41 cellular contexts compared by ENCODE assay signal in genomic region chr1:51958824-51959223, GRCh38. TPM values are rescaled to one million over a fixed set of nuclear protein-coding genes. Genes with fewer than 3 reads are reported as not detected.
"Had no signal": no experiment of that assay in that cellular context is flagged by ENCODE, and none has a peak within 500 bp of the region (broad histone marks: within the 10 kb centered on the region; RNA-seq: fewer than 3 reads in every experiment).

No MANE protein-coding gene starts in this region.

- H3K4me1 ChIP-seq: adrenal gland, ascending aorta, body of pancreas, breast epithelium had no signal

- H3K4me1 Mint-ChIP-seq: activated naive CD4-positive, alpha-beta T cell treated with anti-CD3 and anti-CD28 coated beads, Interleukin-2, amount 50 U/mL, for 24 hours; activated naive CD8-positive, alpha-beta T cell treated with anti-CD3 and anti-CD28 coated beads for 36 hours; activated T-helper 17 cell treated with anti-CD3 and anti-CD28 coated beads, Interleukin-2, amount 50 U/mL, for 72 hours; central memory CD8-positive, alpha-beta T cell had no signal

- H3K36me3 ChIP-seq: adrenal gland, ascending aorta, brain microvascular endothelial cell, breast epithelium, cardiac muscle cell had no signal

- DNase-seq: activated effector memory CD4-positive, alpha-beta T cell treated with anti-CD3 and anti-CD28 coated beads, Interleukin-2, amount 50 U/mL, for 16 hours; activated effector memory CD4-positive, alpha-beta T cell treated with Interleukin-2 at 50 U/mL for 16 hours; activated gamma-delta T cell; activated gamma-delta T cell treated with Interleukin-2 at 50 U/mL for 16 hours; activated naive CD4-positive, alpha-beta T cell; activated naive CD4-positive, alpha-beta T cell treated with anti-CD3 and anti-CD28 coated beads for 36 hours; activated naive CD4-positive, alpha-beta T cell treated with anti-CD3 and anti-CD28 coated beads, Interleukin-2, amount 10 ng/mL, durations not matched to agents 7 days and 5 days; activated naive CD4-positive, alpha-beta T cell treated with anti-CD3 and anti-CD28 coated beads, Interleukin-2, amount 50 U/mL, for 16 hours; activated naive CD4-positive, alpha-beta T cell treated with Interleukin-2 at 50 U/mL for 16 hours; activated naive CD8-positive, alpha-beta T cell treated with anti-CD3 and anti-CD28 coated beads for 36 hours; activated naive CD8-positive, alpha-beta T cell treated with anti-CD3 and anti-CD28 coated beads, Interleukin-2, amount 10 ng/mL, durations not matched to agents 7 days and 5 days; activated naive CD8-positive, alpha-beta T cell treated with anti-CD3 and anti-CD28 coated beads, Interleukin-2, amount 50 U/mL, for 24 hours; activated T-cell treated with anti-CD3 and anti-CD28 coated beads, Interleukin-2, amount 50 U/mL, for 1 hour; activated T-cell treated with anti-CD3 and anti-CD28 coated beads, Interleukin-2, amount 50 U/mL, for 24 hours; activated T-cell treated with anti-CD3 and anti-CD28 coated beads, Interleukin-2, amount 50 U/mL, for 4 hours; activated T-cell treated with anti-CD3 and anti-CD28 coated beads, Interleukin-2, amount 50 U/mL, for 48 hours; activated T-cell treated with anti-CD3 and anti-CD28 coated beads, Interleukin-2, amount 50 U/mL, for 72 hours; adrenal gland; amniotic stem cell; amygdala; anterior cingulate cortex; aorta; body of pancreas; brain microvascular endothelial cell; caudate nucleus; central memory CD4-positive, alpha-beta T cell; cerebellar nuclear complex had no signal

- H3K27ac ChIP-seq: adrenal gland, ascending aorta, body of pancreas, brain microvascular endothelial cell, breast epithelium, cardiac muscle cell had no signal

- H3K27me3 Mint-ChIP-seq: activated naive CD8-positive, alpha-beta T cell treated with anti-CD3 and anti-CD28 coated beads for 36 hours had no signal

- H3K27ac Mint-ChIP-seq: activated naive CD4-positive, alpha-beta T cell treated with anti-CD3 and anti-CD28 coated beads for 36 hours; activated naive CD4-positive, alpha-beta T cell treated with anti-CD3 and anti-CD28 coated beads, Interleukin-2, amount 10 ng/mL, durations not matched to agents 7 days and 5 days; activated naive CD4-positive, alpha-beta T cell treated with anti-CD3 and anti-CD28 coated beads, Interleukin-2, amount 50 U/mL, for 24 hours; activated naive CD4-positive, alpha-beta T cell treated with anti-CD3 and anti-CD28 coated beads, Interleukin-2, amount 50 U/mL, for 72 hours; activated naive CD8-positive, alpha-beta T cell; activated naive CD8-positive, alpha-beta T cell treated with anti-CD3 and anti-CD28 coated beads for 36 hours; activated naive CD8-positive, alpha-beta T cell treated with anti-CD3 and anti-CD28 coated beads, Interleukin-2, amount 10 ng/mL, durations not matched to agents 7 days and 5 days; activated naive CD8-positive, alpha-beta T cell treated with anti-CD3 and anti-CD28 coated beads, Interleukin-2, amount 50 U/mL, for 24 hours; activated T-cell treated with anti-CD3 and anti-CD28 coated beads, Interleukin-2, amount 50 U/mL, for 24 hours; activated T-cell treated with anti-CD3 and anti-CD28 coated beads, Interleukin-2, amount 50 U/mL, for 72 hours; activated T-helper 1 cell treated with anti-CD3 and anti-CD28 coated beads, Interleukin-12 subunit alpha, Interleukin-12 subunit beta, Interleukin-2, Interleukin-4 antibody, amounts not matched to agents 30 ng/mL and 10 ng/mL and 1 ng/mL, durations not matched to agents 14 hours and 24 hours and 36 hours; activated T-helper 17 cell treated with anti-CD3 and anti-CD28 coated beads, Interleukin-2, amount 50 U/mL, for 72 hours; activated T-helper 2 cell treated with anti-CD3 and anti-CD28 coated beads, Interferon-gamma antibody, Interleukin-2, Interleukin-4, amounts not matched to agents 10 μg/mL and 5 μg/mL and 100 μg/mL, durations not matched to agents 14 hours and 24 hours and 36 hours; brain had no signal

- H3K36me3 Mint-ChIP-seq: activated naive CD4-positive, alpha-beta T cell treated with anti-CD3 and anti-CD28 coated beads, Interleukin-2, amount 10 ng/mL, durations not matched to agents 7 days and 5 days; activated naive CD4-positive, alpha-beta T cell treated with anti-CD3 and anti-CD28 coated beads, Interleukin-2, amount 50 U/mL, for 24 hours; activated naive CD4-positive, alpha-beta T cell treated with anti-CD3 and anti-CD28 coated beads, Interleukin-2, amount 50 U/mL, for 72 hours; activated naive CD8-positive, alpha-beta T cell; activated naive CD8-positive, alpha-beta T cell treated with anti-CD3 and anti-CD28 coated beads for 36 hours; activated naive CD8-positive, alpha-beta T cell treated with anti-CD3 and anti-CD28 coated beads, Interleukin-2, amount 10 ng/mL, durations not matched to agents 7 days and 5 days; brain had no signal

- FAIRE-seq: astrocyte, bronchial epithelial cell had no signal

- ATAC-seq: activated naive CD4-positive, alpha-beta T cell treated with anti-CD3 and anti-CD28 coated beads, Interleukin-2, amount 50 U/mL, for 72 hours; activated naive CD8-positive, alpha-beta T cell treated with anti-CD3 and anti-CD28 coated beads, Interleukin-2, amount 50 U/mL, for 24 hours; activated T-cell treated with anti-CD3 and anti-CD28 coated beads, Interleukin-2, amount 50 U/mL, for 4 hours; activated T-cell treated with anti-CD3 and anti-CD28 coated beads, Interleukin-2, amount 50 U/mL, for 72 hours; activated T-helper 17 cell treated with anti-CD3 and anti-CD28 coated beads, Interleukin-2, amount 50 U/mL, for 72 hours; body of pancreas had no signal

- H3K9me3 ChIP-seq: adrenal gland, ascending aorta, body of pancreas, breast epithelium had no signal

- H3K4me3 ChIP-seq: adrenal gland, ascending aorta, body of pancreas, breast epithelium, cardiac muscle cell had no signal

- H3K9me3 Mint-ChIP-seq: activated naive CD4-positive, alpha-beta T cell treated with anti-CD3 and anti-CD28 coated beads for 36 hours; activated naive CD4-positive, alpha-beta T cell treated with anti-CD3 and anti-CD28 coated beads, Interleukin-2, amount 10 ng/mL, durations not matched to agents 7 days and 5 days; activated naive CD4-positive, alpha-beta T cell treated with anti-CD3 and anti-CD28 coated beads, Interleukin-2, amount 50 U/mL, for 24 hours; activated naive CD4-positive, alpha-beta T cell treated with anti-CD3 and anti-CD28 coated beads, Interleukin-2, amount 50 U/mL, for 72 hours; activated naive CD8-positive, alpha-beta T cell treated with anti-CD3 and anti-CD28 coated beads for 36 hours; activated naive CD8-positive, alpha-beta T cell treated with anti-CD3 and anti-CD28 coated beads, Interleukin-2, amount 10 ng/mL, durations not matched to agents 7 days and 5 days; activated naive CD8-positive, alpha-beta T cell treated with anti-CD3 and anti-CD28 coated beads, Interleukin-2, amount 50 U/mL, for 24 hours; activated T-cell treated with anti-CD3 and anti-CD28 coated beads, Interleukin-2, amount 50 U/mL, for 24 hours; activated T-cell treated with anti-CD3 and anti-CD28 coated beads, Interleukin-2, amount 50 U/mL, for 4 hours; activated T-cell treated with anti-CD3 and anti-CD28 coated beads, Interleukin-2, amount 50 U/mL, for 72 hours; activated T-helper 1 cell treated with anti-CD3 and anti-CD28 coated beads, Interleukin-12 subunit alpha, Interleukin-12 subunit beta, Interleukin-2, Interleukin-4 antibody, amounts not matched to agents 30 ng/mL and 10 ng/mL and 1 ng/mL, durations not matched to agents 14 hours and 24 hours and 36 hours; activated T-helper 17 cell treated with anti-CD3 and anti-CD28 coated beads, Interleukin-2, amount 50 U/mL, for 72 hours; activated T-helper 2 cell treated with anti-CD3 and anti-CD28 coated beads, Interferon-gamma antibody, Interleukin-2, Interleukin-4, amounts not matched to agents 10 μg/mL and 5 μg/mL and 100 μg/mL, durations not matched to agents 14 hours and 24 hours and 36 hours; brain; central memory CD8-positive, alpha-beta T cell had no signal

- H3K4me3 Mint-ChIP-seq: activated naive CD4-positive, alpha-beta T cell treated with anti-CD3 and anti-CD28 coated beads for 36 hours; activated naive CD4-positive, alpha-beta T cell treated with anti-CD3 and anti-CD28 coated beads, Interleukin-2, amount 10 ng/mL, durations not matched to agents 7 days and 5 days; activated naive CD4-positive, alpha-beta T cell treated with anti-CD3 and anti-CD28 coated beads, Interleukin-2, amount 50 U/mL, for 24 hours; activated naive CD8-positive, alpha-beta T cell; activated naive CD8-positive, alpha-beta T cell treated with anti-CD3 and anti-CD28 coated beads for 36 hours; activated naive CD8-positive, alpha-beta T cell treated with anti-CD3 and anti-CD28 coated beads, Interleukin-2, amount 10 ng/mL, durations not matched to agents 7 days and 5 days; activated naive CD8-positive, alpha-beta T cell treated with anti-CD3 and anti-CD28 coated beads, Interleukin-2, amount 50 U/mL, for 24 hours; activated T-cell treated with anti-CD3 and anti-CD28 coated beads, Interleukin-2, amount 50 U/mL, for 24 hours; activated T-cell treated with anti-CD3 and anti-CD28 coated beads, Interleukin-2, amount 50 U/mL, for 4 hours; activated T-cell treated with anti-CD3 and anti-CD28 coated beads, Interleukin-2, amount 50 U/mL, for 72 hours; activated T-helper 1 cell treated with anti-CD3 and anti-CD28 coated beads, Interleukin-12 subunit alpha, Interleukin-12 subunit beta, Interleukin-2, Interleukin-4 antibody, amounts not matched to agents 30 ng/mL and 10 ng/mL and 1 ng/mL, durations not matched to agents 14 hours and 24 hours and 36 hours; activated T-helper 17 cell treated with anti-CD3 and anti-CD28 coated beads, Interleukin-2, amount 50 U/mL, for 72 hours; brain; central memory CD8-positive, alpha-beta T cell had no signal

- H3K27me3 ChIP-seq: adrenal gland, ascending aorta, body of pancreas, brain microvascular endothelial cell, breast epithelium, cardiac muscle cell had no signal

RNA-seq across cellular contexts. Expression of gene RAB3B, which starts 31.7 kb away (rescaled TPM):
- total RNA-seq: ascending aorta, cardiac septum had no signal
